In genomic region chr9:99184427-99185327, GRCh38 we compare ENCODE assay signal across 8 cellular contexts. TPM values are rescaled to one million over a fixed set of nuclear protein-coding genes. Genes with fewer than 3 reads are reported as not detected.
DNase-seq lines count a peak whose midpoint lies in the region; ATAC-seq, FAIRE-seq and TF ChIP-seq lines count a peak whose summit lies in the region.

No MANE protein-coding gene starts in this region.

- no peak for FAIRE-seq in bronchial epithelial cell (lab: Jason Lieb, UNC)

- peak; percentile 91 for TF ChIP-seq CTCF in WI38 (IDR thresholded peaks at IDR 0.05; ENCODE audit: low read depth, low read length)
- peak; percentile 97 for TF ChIP-seq CTCF in bronchial epithelial cell (IDR thresholded peaks at IDR 0.05; ENCODE audit: insufficient read depth, low read length, severe bottlenecking)
- peak; percentile 93 for TF ChIP-seq CTCF in kidney epithelial cell (IDR thresholded peaks at IDR 0.05; ENCODE audit: insufficient read depth, low read length, poor library complexity, severe bottlenecking)

- H3K27me3 ChIP-seq in bronchial epithelial cell (ENCODE audit: control insufficient read depth, insufficient read depth, low read length) (peaks cover 2% of the 10 kb centered on the region), kidney epithelial cell (ENCODE audit: control insufficient read depth, insufficient read depth, low read length) (no peaks in the 10 kb centered on the region)

- ATAC-seq in GM18517 (IDR thresholded peaks at IDR 0.05; ENCODE audit: unreplicated experiment) (peak; percentile 53), HG03108 (IDR thresholded peaks at IDR 0.05; ENCODE audit: unreplicated experiment) (peak; percentile 37)

- H3K4me3 ChIP-seq in WI38 (ENCODE audit: low read depth, low read length), result no peak overlapping the region
- no peak overlapping the region for H3K4me3 ChIP-seq in bronchial epithelial cell (ENCODE audit: low read depth, low read length)
- peak overlapping the region; percentile 30 for H3K4me3 ChIP-seq in kidney epithelial cell (ENCODE audit: low read depth, low read length)

- DNase-seq in A172 (ENCODE audit: low spot score), result peak; percentile 93
- peak; percentile 87 for DNase-seq in NCI-H2171 treated with DMSO at 0.1 percent for 48 hours (lab: John Stamatoyannopoulos, UW)
- DNase-seq in bronchial epithelial cell (ENCODE audit: low read depth), result peak; percentile 72
- DNase-seq in kidney epithelial cell (ENCODE audit: low read depth), result peak; percentile 77
- peak; percentile 65 to 72 for DNase-seq in stimulated activated CD4-positive, alpha-beta T cell treated with anti-CD3 and anti-CD28 coated beads, Interleukin-15, amount 100 ng/mL, for 48 hours (ENCODE audit: low read depth in 2 of 2)

- H3K36me3 ChIP-seq in bronchial epithelial cell (ENCODE audit: control insufficient read depth, insufficient read depth, low read length), result no peaks in the 10 kb centered on the region
- no peaks in the 10 kb centered on the region for H3K36me3 ChIP-seq in kidney epithelial cell (ENCODE audit: control insufficient read depth, insufficient read depth, low read length)

RNA-seq across cellular contexts. Expression of gene ALG2, which starts 37.1 kb away (rescaled TPM):
- total RNA-seq in A172 (2014; rRNA removed; shearing (Covaris generic)), result 67.8 and 69.5 TPM in 2 replicates
- total RNA-seq in bronchial epithelial cell, result 33.2 and 55.0 TPM in 2 replicates
- 52.4 and 54.1 TPM in 2 replicates for total RNA-seq in kidney epithelial cell

RNA-seq across cellular contexts. Expression of gene SEC61B, which starts 37.4 kb away (rescaled TPM):
- 180 and 223 TPM in 2 replicates for total RNA-seq in A172 (2014; rRNA removed; shearing (Covaris generic))
- total RNA-seq in bronchial epithelial cell (62.9 and 77.2 TPM in 2 replicates), kidney epithelial cell (230 and 244 TPM in 2 replicates)
